Comparison of ENCODE assay signal across 33 cellular contexts in genomic region chr11:95892892-95893570, GRCh38.
"Had no signal": no experiment of that assay in that cellular context is flagged by ENCODE, and none has a peak within 500 bp of the region (broad histone marks: within the 10 kb centered on the region; RNA-seq: fewer than 3 reads in every experiment).

No MANE protein-coding gene starts in this region.

- H3K36me3 Mint-ChIP-seq: activated naive CD4-positive, alpha-beta T cell treated with anti-CD3 and anti-CD28 coated beads, Interleukin-2, amount 10 ng/mL, durations not matched to agents 7 days and 5 days; brain had no signal

- H3K9me3 ChIP-seq: ascending aorta, gastroesophageal sphincter, ovary, prostate gland, sigmoid colon, tibial nerve had no signal

- H3K27me3 ChIP-seq: ascending aorta, cardiac muscle cell, gastroesophageal sphincter, ovary, sigmoid colon, tibial nerve had no signal

- H3K4me3 ChIP-seq: ascending aorta, cardiac muscle cell, gastroesophageal sphincter, ovary, prostate gland, sigmoid colon, smooth muscle cell, tibial nerve had no signal

- H3K9me3 Mint-ChIP-seq: activated naive CD4-positive, alpha-beta T cell treated with anti-CD3 and anti-CD28 coated beads, Interleukin-2, amount 10 ng/mL, durations not matched to agents 7 days and 5 days; activated naive CD8-positive, alpha-beta T cell treated with anti-CD3 and anti-CD28 coated beads, Interleukin-2, amount 10 ng/mL, durations not matched to agents 7 days and 5 days; brain; immature natural killer cell; naive thymus-derived CD4-positive, alpha-beta T cell; stimulated activated memory B cell treated with anti-CD40 and anti-IgM and Interleukin-4, amounts not matched to agents 10 μg/mL and 1 μg/mL and 100 μg/mL, for 72 hours; stimulated activated naive CD8-positive, alpha-beta T cell treated with anti-CD3 and anti-CD28 coated beads, Interleukin-15, amount 100 ng/mL, for 72 hours; T-helper 2 cell treated with Interferon-gamma antibody and Interleukin-4, amounts not matched to agents 5 μg/mL and 100 μg/mL, for 36 hours had no signal

- H3K36me3 ChIP-seq: ascending aorta, cardiac muscle cell, gastroesophageal sphincter, ovary, prostate gland, sigmoid colon, tibial nerve had no signal

- H3K4me3 Mint-ChIP-seq: activated naive CD4-positive, alpha-beta T cell treated with anti-CD3 and anti-CD28 coated beads, Interleukin-2, amount 10 ng/mL, durations not matched to agents 7 days and 5 days; activated naive CD8-positive, alpha-beta T cell treated with anti-CD3 and anti-CD28 coated beads, Interleukin-2, amount 10 ng/mL, durations not matched to agents 7 days and 5 days; brain; immature natural killer cell; naive thymus-derived CD4-positive, alpha-beta T cell; stimulated activated memory B cell treated with anti-CD40 and anti-IgM and Interleukin-4, amounts not matched to agents 10 μg/mL and 1 μg/mL and 100 μg/mL, for 72 hours; stimulated activated naive CD8-positive, alpha-beta T cell treated with anti-CD3 and anti-CD28 coated beads, Interleukin-15, amount 100 ng/mL, for 72 hours; T-helper 2 cell treated with Interferon-gamma antibody and Interleukin-4, amounts not matched to agents 5 μg/mL and 100 μg/mL, for 36 hours had no signal

- H3K27me3 Mint-ChIP-seq: activated naive CD4-positive, alpha-beta T cell treated with anti-CD3 and anti-CD28 coated beads, Interleukin-2, amount 10 ng/mL, durations not matched to agents 7 days and 5 days; activated naive CD8-positive, alpha-beta T cell treated with anti-CD3 and anti-CD28 coated beads, Interleukin-2, amount 10 ng/mL, durations not matched to agents 7 days and 5 days; brain; naive thymus-derived CD4-positive, alpha-beta T cell; stimulated activated memory B cell treated with anti-CD40 and anti-IgM and Interleukin-4, amounts not matched to agents 10 μg/mL and 1 μg/mL and 100 μg/mL, for 72 hours; stimulated activated naive CD8-positive, alpha-beta T cell treated with anti-CD3 and anti-CD28 coated beads, Interleukin-15, amount 100 ng/mL, for 72 hours had no signal

- DNase-seq: activated CD4-positive, alpha-beta T cell treated with anti-CD3 and anti-CD28 coated beads for 48 hours; activated CD4-positive, alpha-beta T cell treated with anti-CD3 and anti-CD28 coated beads, Interleukin-2, amount 50 U/mL, for 48 hours; activated CD4-positive, CD25-positive, alpha-beta regulatory T cell; activated CD8-positive, alpha-beta memory T cell treated with anti-CD3 and anti-CD28 coated beads for 24 hours; activated CD8-positive, alpha-beta memory T cell treated with anti-CD3 and anti-CD28 coated beads, Interleukin-2, amount 50 U/mL, for 4 hours; activated gamma-delta T cell; activated naive CD4-positive, alpha-beta T cell treated with anti-CD3 and anti-CD28 coated beads, Interleukin-2, amount 10 ng/mL, durations not matched to agents 7 days and 5 days; activated naive CD8-positive, alpha-beta T cell treated with anti-CD3 and anti-CD28 coated beads, Interleukin-2, amount 10 ng/mL, durations not matched to agents 7 days and 5 days; activated T-cell treated with anti-CD3 and anti-CD28 coated beads, Interleukin-2, amount 50 U/mL, for 1 hour; cerebellar nuclear complex; cortex of kidney; head of caudate nucleus; hypothalamus; immature natural killer cell; left ventricle myocardium superior; naive thymus-derived CD4-positive, alpha-beta T cell; ovary; sigmoid colon; stimulated activated CD4-positive, alpha-beta T cell treated with anti-CD3 and anti-CD28 coated beads, Interleukin-1b, Interleukin-23, amount 100 ng/mL, for 48 hours; stimulated activated CD4-positive, alpha-beta T cell treated with anti-CD3 and anti-CD28 coated beads, Interleukin-4, amount 100 ng/mL, for 4 hours; stimulated activated CD8-positive, alpha-beta memory T cell treated with anti-CD3 and anti-CD28 coated beads, Interleukin-4, amount 100 ng/mL, for 48 hours; stimulated activated naive CD8-positive, alpha-beta T cell treated with anti-CD3 and anti-CD28 coated beads, Interleukin-15, amount 100 ng/mL, for 72 hours; substantia nigra; T-helper 1 cell had no signal

- H3K4me1 ChIP-seq: prostate gland had no signal

- H3K27ac ChIP-seq: cardiac muscle cell, gastroesophageal sphincter, ovary, prostate gland, sigmoid colon had no signal

- ATAC-seq: gastroesophageal sphincter; left ventricle myocardium superior; naive thymus-derived CD4-positive, alpha-beta T cell; stimulated activated memory B cell treated with anti-CD40 and anti-IgM and Interleukin-4, amounts not matched to agents 10 μg/mL and 1 μg/mL and 100 μg/mL, for 72 hours; stimulated activated naive CD8-positive, alpha-beta T cell treated with anti-CD3 and anti-CD28 coated beads, Interleukin-15, amount 100 ng/mL, for 72 hours had no signal
